In genomic region chrX:149510386-149510785, GRCh38 we compare ENCODE assay signal across 11 cellular contexts. TPM values are rescaled to one million over a fixed set of nuclear protein-coding genes. Genes with fewer than 3 reads are reported as not detected.
A peak's percentile ranks its signal among the peaks of the same experiment; 100 is the strongest.
DNase-seq lines count a peak whose midpoint lies in the region; ATAC-seq, FAIRE-seq and TF ChIP-seq lines count a peak whose summit lies in the region.
"Had no signal": no experiment of that assay in that cellular context is flagged by ENCODE, and none has a peak within 500 bp of the region (broad histone marks: within the 10 kb centered on the region; RNA-seq: fewer than 3 reads in every experiment).

No MANE protein-coding gene starts in this region.

- no peaks in the 10 kb centered on the region for H3K79me2 ChIP-seq in H1 (ENCODE audit: control insufficient read depth in 1 of 2, insufficient read depth in 2 of 2, low read length in 2 of 2)

- H3K9me3 Mint-ChIP-seq in activated CD4-positive, alpha-beta T cell treated with anti-CD3 and anti-CD28 coated beads, Interleukin-2, amount 10 ng/mL, durations not matched to agents 24 days and 14 days = no peaks in the 10 kb centered on the region
- no peaks in the 10 kb centered on the region for H3K9me3 Mint-ChIP-seq in activated T-helper 17 cell treated with anti-CD3 and anti-CD28 coated beads, Interleukin-2, amount 50 U/mL, for 72 hours

- TF ChIP-seq POLR2A in H1 (IDR thresholded peaks at IDR 0.05; ENCODE audit: control extremely low read depth in 1 of 2, low read depth in 2 of 2, low read length in 2 of 2) (no peak), thyroid gland (IDR thresholded peaks at IDR 0.05) (no peak)

- no peak overlapping the region for H4K91ac ChIP-seq in H1 (replicated peaks; ENCODE audit: insufficient read length, low read length)

- no peak overlapping the region for H3K14ac ChIP-seq in H1 (ENCODE audit: insufficient read length)

- H3K27ac ChIP-seq in H1 (ENCODE audit: low read depth, low read length) = no peak overlapping the region
- H3K27ac ChIP-seq in thyroid gland = no peak overlapping the region
- H3K27ac ChIP-seq: BLaER1, WERI-Rb-1 had no signal

- 0 out of 2 replicates have a peak, but pooled peaks cover under 1% of the 10 kb centered on the region for H3K23me2 ChIP-seq in H1 (ENCODE audit: low read depth, low read length)

- no peak overlapping the region for H3K4me2 ChIP-seq in H1 (ENCODE audit: insufficient read depth in 1 of 2, low read depth in 2 of 2, low read length in 2 of 2)
- H3K4me2 ChIP-seq: BLaER1 had no signal

- no peak overlapping the region for H4K5ac ChIP-seq in H1 (ENCODE audit: insufficient read length, low read depth, low read length)

- H3K27me3 Mint-ChIP-seq in activated CD4-positive, alpha-beta T cell treated with anti-CD3 and anti-CD28 coated beads, Interleukin-2, amount 10 ng/mL, durations not matched to agents 24 days and 14 days = peaks cover 2% of the 10 kb centered on the region
- H3K27me3 Mint-ChIP-seq in activated T-helper 17 cell treated with anti-CD3 and anti-CD28 coated beads, Interleukin-2, amount 50 U/mL, for 72 hours = no peaks in the 10 kb centered on the region

- H3K4me1 ChIP-seq in H1 (replicated peaks in 1 of 4; ENCODE audit: control insufficient read depth in 3 of 4, insufficient read depth in 4 of 4, low read length in 3 of 4) = peaks cover 0 to 3% (median 3%) of the 10 kb centered on the region in 4 experiments; a peak in 4 of 7 replicates
- peaks cover 0 to 4% of the 10 kb centered on the region in 2 donors for H3K4me1 ChIP-seq in thyroid gland

- ATAC-seq in activated T-helper 17 cell treated with anti-CD3 and anti-CD28 coated beads, Interleukin-2, amount 50 U/mL, for 72 hours (replicated peaks) = no peak
- ATAC-seq in HG02970 (IDR thresholded peaks at IDR 0.05; ENCODE audit: low FRiP score, unreplicated experiment) = no peak

- H3K27me3 ChIP-seq in H1 (replicated peaks in 1 of 4; ENCODE audit: control insufficient read depth in 3 of 4, extremely low read depth in 1 of 4, insufficient read depth in 3 of 4, low read length in 3 of 4) = no peaks in the 10 kb centered on the region; a peak in 1 of 7 replicates
- H3K27me3 ChIP-seq in thyroid gland = no peaks in the 10 kb centered on the region
- H3K27me3 ChIP-seq: BLaER1 had no signal

- no peak overlapping the region for H3K4me3 ChIP-seq in H1 (ENCODE audit: extremely low read depth in 1 of 4, insufficient read depth in 2 of 4, low read depth in 3 of 4, low read length in 4 of 4)
- H3K4me3 ChIP-seq in thyroid gland (replicated peaks in 1 of 3) = no peak overlapping the region
- H3K4me3 ChIP-seq: BLaER1 had no signal

- intact Hi-C loops in activated CD4-positive, alpha-beta T cell treated with anti-CD3 and anti-CD28 coated beads, Interleukin-2, amount 10 ng/mL, durations not matched to agents 24 days and 14 days (cut with micrococcal nuclease) = no loop called here
- intact Hi-C loops in thyroid gland (cut with DNase I) = no loop called here

- H3K56ac ChIP-seq in H1 (replicated peaks; ENCODE audit: insufficient read length, low read depth, low read length) = no peak overlapping the region

- CTCF ChIA-PET in H1 (lab: Charles Lee; ENCODE audit: partially characterized antibody) = interaction anchor here (1.3 kb wide), 1 partner anchor 11 kb away, joined by 3 read pairs; no protein-coding TSS in a partner anchor

- H3K18ac ChIP-seq in H1 (ENCODE audit: extremely low read depth, low read length) = no peak overlapping the region

- H2AK5ac ChIP-seq in H1 (ENCODE audit: low read depth, low read length) = no peak overlapping the region

- 0 out of 4 replicates have a peak, but pooled peaks of 1 of the 2 experiments have one; percentile 11 for TF ChIP-seq RAD21 in H1 (IDR thresholded peaks at IDR 0.05 in 1 of 2, conservative IDR thresholded peaks at IDR 0.05 in 1 of 2; ENCODE audit: low read depth in 2 of 2, low read length in 2 of 2)

- POLR2A ChIA-PET in H1 (lab: Charles Lee; ENCODE audit: partially characterized antibody) = no interaction called here

- no peak overlapping the region for H3K4ac ChIP-seq in H1 (replicated peaks; ENCODE audit: insufficient read length, low read depth, low read length)

- no peaks in the 10 kb centered on the region for H3K79me1 ChIP-seq in H1 (ENCODE audit: low read depth, low read length)

- H3K36me3 Mint-ChIP-seq in activated CD4-positive, alpha-beta T cell treated with anti-CD3 and anti-CD28 coated beads, Interleukin-2, amount 10 ng/mL, durations not matched to agents 24 days and 14 days (ENCODE audit: low read depth) = no peaks in the 10 kb centered on the region
- H3K36me3 Mint-ChIP-seq in activated T-helper 17 cell treated with anti-CD3 and anti-CD28 coated beads, Interleukin-2, amount 50 U/mL, for 72 hours (ENCODE audit: low read depth) = no peaks in the 10 kb centered on the region

- H2BK5ac ChIP-seq in H1 (ENCODE audit: low read depth, low read length) = no peak overlapping the region

- no peaks in the 10 kb centered on the region for H4K20me1 ChIP-seq in H1 (replicated peaks in 1 of 2; ENCODE audit: control insufficient read depth in 1 of 2, insufficient read depth in 2 of 2, low read length in 2 of 2)
- H4K20me1 ChIP-seq: BLaER1 had no signal

- H2BK120ac ChIP-seq in H1 (replicated peaks; ENCODE audit: low read depth, low read length) = no peak overlapping the region

- DNase-seq in activated CD4-positive, alpha-beta T cell treated with anti-CD3 and anti-CD28 coated beads, Interleukin-2, amount 10 ng/mL, durations not matched to agents 24 days and 14 days = no peak
- DNase-seq in activated CD4-positive, alpha-beta T cell treated with anti-CD3 and anti-CD28 coated beads for 1 hour = no peak
- DNase-seq in M059J (ENCODE audit: low read depth) (peak; percentile 59), H1 (ENCODE audit: low read depth in 1 of 2, low spot score in 2 of 2) (no peak), thyroid gland (peak; percentile 36 to 50)
- no peak for DNase-seq in activated effector memory CD4-positive, alpha-beta T cell treated with anti-CD3 and anti-CD28 coated beads, Interleukin-2, amount 50 U/mL, for 16 hours
- DNase-seq: NCI-H2171, WERI-Rb-1 had no signal

- H3K4me3 Mint-ChIP-seq in activated CD4-positive, alpha-beta T cell treated with anti-CD3 and anti-CD28 coated beads, Interleukin-2, amount 10 ng/mL, durations not matched to agents 24 days and 14 days = no peak overlapping the region
- no peak overlapping the region for H3K4me3 Mint-ChIP-seq in activated T-helper 17 cell treated with anti-CD3 and anti-CD28 coated beads, Interleukin-2, amount 50 U/mL, for 72 hours

- H3K9me3 ChIP-seq in H1 (ENCODE audit: insufficient read depth in 2 of 2, low read depth in 1 of 2, low read length in 1 of 2) (no peaks in the 10 kb centered on the region), thyroid gland (no peaks in the 10 kb centered on the region)
- H3K9me3 ChIP-seq: BLaER1 had no signal

- H3K23ac ChIP-seq in H1 (ENCODE audit: insufficient read length) = no peak overlapping the region

- no peak overlapping the region for H2BK20ac ChIP-seq in H1 (ENCODE audit: low read length)

- TF ChIP-seq EP300 in H1 (IDR thresholded peaks at IDR 0.05; ENCODE audit: borderline replicate concordance in 1 of 2, low read depth in 2 of 2, low read length in 2 of 2) = no peak

- H2BK15ac ChIP-seq in H1 (ENCODE audit: low read length) = no peak overlapping the region

- H2BK12ac ChIP-seq in H1 (ENCODE audit: low read depth, low read length) = no peak overlapping the region

- TF ChIP-seq CTCF in H1 (IDR thresholded peaks at IDR 0.05; ENCODE audit: control extremely low read depth in 1 of 3, insufficient read depth in 1 of 3, low read depth in 1 of 3, low read length in 3 of 3) (0 out of 4 replicates have a peak, but pooled peaks of 1 of the 3 experiments have one; percentile 2), thyroid gland (IDR thresholded peaks at IDR 0.05) (peak in 4 of 6 experiments; percentile 15 to 39 (median 32))

- no peak overlapping the region for H2AFZ ChIP-seq in H1 (ENCODE audit: low read length)

- WGBS in H1 (ENCODE audit: extremely low coverage in 1 of 2, insufficient coverage in 1 of 2, insufficient read length in 1 of 2, insufficient replicate concordance in 2 of 2, low coverage in 1 of 2, low lambda C conversion rate in 2 of 2, missing lambda C conversion rate in 1 of 2), 2 experiments = 61% methylated on average over 4 of the region's 4 CpGs; no CpG with 5 or more reads in 1 of the 2 experiments
- WGBS in thyroid gland, 2 donors = 22 to 28% methylated on average over 4 of the region's 4 CpGs

- FAIRE-seq in H1 (lab: Jason Lieb, UNC) = peak; percentile 42

- no peaks in the 10 kb centered on the region for H3K36me3 ChIP-seq in H1 (ENCODE audit: control insufficient read depth in 2 of 4, insufficient read depth in 4 of 4, low read length in 3 of 4)
- H3K36me3 ChIP-seq in thyroid gland = no peaks in the 10 kb centered on the region
- H3K36me3 ChIP-seq: BLaER1, WERI-Rb-1 had no signal

- no peak overlapping the region for H3K9ac ChIP-seq in H1 (replicated peaks in 1 of 4; ENCODE audit: extremely low read depth in 1 of 4, low read depth in 3 of 4, low read length in 3 of 4)
- H3K9ac ChIP-seq: BLaER1 had no signal

- H4K8ac ChIP-seq in H1 (ENCODE audit: extremely low read depth, insufficient read depth, low read length) = no peak overlapping the region

- H3K4me1 Mint-ChIP-seq in activated CD4-positive, alpha-beta T cell treated with anti-CD3 and anti-CD28 coated beads, Interleukin-2, amount 10 ng/mL, durations not matched to agents 24 days and 14 days = peaks cover 23% of the 10 kb centered on the region
- H3K4me1 Mint-ChIP-seq in activated T-helper 17 cell treated with anti-CD3 and anti-CD28 coated beads, Interleukin-2, amount 50 U/mL, for 72 hours = no peaks in the 10 kb centered on the region

- H3K27ac Mint-ChIP-seq in activated CD4-positive, alpha-beta T cell treated with anti-CD3 and anti-CD28 coated beads, Interleukin-2, amount 10 ng/mL, durations not matched to agents 24 days and 14 days = peak overlapping the region; percentile 6
- no peak overlapping the region for H3K27ac Mint-ChIP-seq in activated T-helper 17 cell treated with anti-CD3 and anti-CD28 coated beads, Interleukin-2, amount 50 U/mL, for 72 hours

RNA-seq across cellular contexts. Expression of gene IDS, which starts 5.3 kb away (rescaled TPM):
- total RNA-seq in activated CD4-positive, alpha-beta T cell treated with anti-CD3 and anti-CD28 coated beads, Interleukin-2, amount 10 ng/mL, durations not matched to agents 24 days and 14 days = 43.9 and 44.9 TPM in 2 replicates
- total RNA-seq in M059J (2014; rRNA removed; shearing (Covaris generic)) = 59.8 and 92.5 TPM in 2 replicates
- 18.0 and 19.9 TPM in 2 replicates for total RNA-seq in H1 (2021; fragmentation: NEBNext Ultra II Directional; extraction: Animal tissue kit (Norgen Biotek cat#: 25700))
- 17.9 and 20.7 TPM in 2 replicates for polyA plus RNA-seq in H1 (2011; rRNA removed)
- polyA plus RNA-seq in H1 (2011; cell fraction: cytosol; rRNA removed) = 13.1 TPM
- polyA plus RNA-seq in H1 (2011; cell fraction: nucleus; rRNA removed) = 61.6 TPM
- polyA plus RNA-seq in H1 (2012, experiment 1 of 2) = 13.3 to 19.4 TPM (median 15.5 TPM) in 4 replicates
- polyA plus RNA-seq in H1 (2012, experiment 2 of 2) = 8.5 TPM
- polyA plus RNA-seq in H1 (2013, experiment 1 of 2) = 23.0 TPM
- 19.6 TPM for polyA plus RNA-seq in H1 (2013, experiment 2 of 2)
- polyA minus RNA-seq in H1 (2011; rRNA and poly(A)+ RNA removed) = 31.2 and 54.4 TPM in 2 replicates
- 16.1 TPM for polyA minus RNA-seq in H1 (2011; cell fraction: cytosol; rRNA and poly(A)+ RNA removed)
- polyA minus RNA-seq in H1 (2011; cell fraction: nucleus; rRNA and poly(A)+ RNA removed) = 42.4 TPM
- total RNA-seq in thyroid gland = 10 to 100 TPM; 76.8 to 88.6 (median 83.9) TPM
- 100 to 1,000 TPM in 1 of 2 donors, 10 to 100 TPM in 1; 91.4 to 127 TPM for total RNA-seq in activated T-helper 17 cell treated with anti-CD3 and anti-CD28 coated beads, Interleukin-2, amount 50 U/mL, for 72 hours

RNA-seq across cellular contexts. Expression of gene EOLA1, which starts 30.4 kb away (rescaled TPM):
- total RNA-seq in activated CD4-positive, alpha-beta T cell treated with anti-CD3 and anti-CD28 coated beads, Interleukin-2, amount 10 ng/mL, durations not matched to agents 24 days and 14 days = 24.8 and 28.6 TPM in 2 replicates
- total RNA-seq in M059J (2014; rRNA removed; shearing (Covaris generic)) = 29.6 and 46.1 TPM in 2 replicates
- total RNA-seq in H1 (2021; fragmentation: NEBNext Ultra II Directional; extraction: Animal tissue kit (Norgen Biotek cat#: 25700)) = 7.2 and 7.6 TPM in 2 replicates
- 3.3 and 5.4 TPM in 2 replicates for polyA plus RNA-seq in H1 (2011; rRNA removed)
- 5.1 TPM for polyA plus RNA-seq in H1 (2011; cell fraction: cytosol; rRNA removed)
- 5.3 TPM for polyA plus RNA-seq in H1 (2011; cell fraction: nucleus; rRNA removed)
- polyA plus RNA-seq in H1 (2012, experiment 1 of 2) = 6.4 to 8.1 TPM (median 7.5 TPM) in 4 replicates
- 7.9 TPM for polyA plus RNA-seq in H1 (2012, experiment 2 of 2)
- polyA plus RNA-seq in H1 (2013, experiment 1 of 2) = 3.1 TPM
- polyA plus RNA-seq in H1 (2013, experiment 2 of 2) = 3.1 TPM
- polyA minus RNA-seq in H1 (2011; rRNA and poly(A)+ RNA removed) = 4.7 and 12.0 TPM in 2 replicates
- polyA minus RNA-seq in H1 (2011; cell fraction: cytosol; rRNA and poly(A)+ RNA removed) = 4.6 TPM
- 6.5 TPM for polyA minus RNA-seq in H1 (2011; cell fraction: nucleus; rRNA and poly(A)+ RNA removed)
- total RNA-seq in thyroid gland = 10 to 100 TPM; 12.9 to 20.1 (median 17.5) TPM
- total RNA-seq in activated T-helper 17 cell treated with anti-CD3 and anti-CD28 coated beads, Interleukin-2, amount 50 U/mL, for 72 hours = 10 to 100 TPM; 42.7 to 53.2 TPM

RNA-seq across cellular contexts. Expression of gene HSFX3, which starts 39.3 kb away (rescaled TPM):
- not detected in 2 replicates for total RNA-seq in activated CD4-positive, alpha-beta T cell treated with anti-CD3 and anti-CD28 coated beads, Interleukin-2, amount 10 ng/mL, durations not matched to agents 24 days and 14 days
- total RNA-seq in M059J (2014; rRNA removed; shearing (Covaris generic)) = not detected in 2 replicates
- not detected in 2 replicates for total RNA-seq in H1 (2021; fragmentation: NEBNext Ultra II Directional; extraction: Animal tissue kit (Norgen Biotek cat#: 25700))
- not detected in 2 replicates for polyA plus RNA-seq in H1 (2011; rRNA removed)
- not detected for polyA plus RNA-seq in H1 (2011; cell fraction: cytosol; rRNA removed)
- polyA plus RNA-seq in H1 (2011; cell fraction: nucleus; rRNA removed) = not detected
- polyA plus RNA-seq in H1 (2012, experiment 1 of 2) = not detected in 4 replicates
- polyA plus RNA-seq in H1 (2012, experiment 2 of 2) = not detected
- not detected for polyA plus RNA-seq in H1 (2013, experiment 1 of 2)
- polyA plus RNA-seq in H1 (2013, experiment 2 of 2) = not detected
- not detected in 2 replicates for polyA minus RNA-seq in H1 (2011; rRNA and poly(A)+ RNA removed)
- not detected for polyA minus RNA-seq in H1 (2011; cell fraction: cytosol; rRNA and poly(A)+ RNA removed)
- not detected for polyA minus RNA-seq in H1 (2011; cell fraction: nucleus; rRNA and poly(A)+ RNA removed)
- not detected for total RNA-seq in thyroid gland
- not detected for total RNA-seq in activated T-helper 17 cell treated with anti-CD3 and anti-CD28 coated beads, Interleukin-2, amount 50 U/mL, for 72 hours

Comparison
In these comparisons a context has a peak if more than half of its experiments do, and no peak if none do; other contexts are left out.
1. DNase-seq: peak in M059J (single experiment) and thyroid gland (2 of 2); none in activated CD4-positive, alpha-beta T cell treated with anti-CD3 and anti-CD28 coated beads, Interleukin-2, amount 10 ng/mL, durations not matched to agents 24 days and 14 days (single experiment), activated CD4-positive, alpha-beta T cell treated with anti-CD3 and anti-CD28 coated beads for 1 hour (single experiment), H1 (0 of 2) and activated effector memory CD4-positive, alpha-beta T cell treated with anti-CD3 and anti-CD28 coated beads, Interleukin-2, amount 50 U/mL, for 16 hours (single experiment).